ENCODE assay signal across 32 cellular contexts in genomic region chr9:14214693-14215092, GRCh38.
"Had no signal": no experiment of that assay in that cellular context is flagged by ENCODE, and none has a peak within 500 bp of the region (broad histone marks: within the 10 kb centered on the region; RNA-seq: fewer than 3 reads in every experiment).

No MANE protein-coding gene starts in this region.

- H3K27me3 Mint-ChIP-seq: activated naive CD8-positive, alpha-beta T cell treated with anti-CD3 and anti-CD28 coated beads, Interleukin-2, amount 10 ng/mL, durations not matched to agents 7 days and 5 days; central memory CD8-positive, alpha-beta T cell; dendritic cell treated with granulocyte-macrophage colony-stimulating factor and Interleukin-4, amounts not matched to agents 40 ng/mL and 50 ng/mL, for 4 days had no signal

- DNase-seq: activated CD4-positive, alpha-beta T cell treated with anti-CD3 and anti-CD28 coated beads for 48 hours; activated CD4-positive, alpha-beta T cell treated with anti-CD3 and anti-CD28 coated beads, Interleukin-2, amount 50 U/mL, for 48 hours; activated CD8-positive, alpha-beta memory T cell treated with anti-CD3 and anti-CD28 coated beads for 24 hours; activated effector memory CD4-positive, alpha-beta T cell treated with Interleukin-2 at 50 U/mL for 16 hours; activated naive CD4-positive, alpha-beta T cell treated with Interleukin-2 at 50 U/mL for 16 hours; activated naive CD8-positive, alpha-beta T cell treated with anti-CD3 and anti-CD28 coated beads, Interleukin-2, amount 10 ng/mL, durations not matched to agents 7 days and 5 days; brain microvascular endothelial cell; endodermal cell; foreskin fibroblast; heart right ventricle; kidney glomerular epithelial cell; left lung; naive B cell; occipital lobe; psoas muscle; sigmoid colon; small intestine; stimulated activated CD4-positive, alpha-beta T cell treated with anti-CD3 and anti-CD28 coated beads, Interleukin-4, amount 100 ng/mL, for 24 hours; substantia nigra; T-helper 9 cell; upper lobe of left lung; WERI-Rb-1 had no signal

- H3K27ac ChIP-seq: ascending aorta, left lung, neural progenitor cell, parathyroid adenoma, psoas muscle, sigmoid colon, vagina, WERI-Rb-1 had no signal

- H3K4me3 ChIP-seq: ascending aorta, heart right ventricle, left lung, lung, neural progenitor cell, psoas muscle, sigmoid colon, upper lobe of left lung, vagina had no signal

- H3K9me3 ChIP-seq: ascending aorta, heart right ventricle, left lung, psoas muscle, sigmoid colon, upper lobe of left lung, vagina had no signal

- H3K4me1 Mint-ChIP-seq: activated naive CD8-positive, alpha-beta T cell treated with anti-CD3 and anti-CD28 coated beads, Interleukin-2, amount 10 ng/mL, durations not matched to agents 7 days and 5 days; central memory CD8-positive, alpha-beta T cell; naive B cell; stimulated activated effector memory CD8-positive, alpha-beta T cell treated with anti-CD3 and anti-CD28 coated beads, Interleukin-12 subunit alpha, Interleukin-12 subunit beta, amount 100 ng/mL, for 72 hours had no signal

- H3K4me1 ChIP-seq: parathyroid adenoma had no signal

- ATAC-seq: activated CD4-positive, CD25-positive, alpha-beta regulatory T cell treated with anti-CD3 and anti-CD28 coated beads, Interleukin-2, amount 50 U/mL, for 24 hours; left lung; stimulated activated effector memory CD8-positive, alpha-beta T cell treated with anti-CD3 and anti-CD28 coated beads, Interleukin-12 subunit alpha, Interleukin-12 subunit beta, amount 100 ng/mL, for 72 hours had no signal

- H3K36me3 Mint-ChIP-seq: activated naive CD8-positive, alpha-beta T cell treated with anti-CD3 and anti-CD28 coated beads, Interleukin-2, amount 10 ng/mL, durations not matched to agents 7 days and 5 days; naive B cell; neural progenitor cell; stimulated activated effector memory CD8-positive, alpha-beta T cell treated with anti-CD3 and anti-CD28 coated beads, Interleukin-12 subunit alpha, Interleukin-12 subunit beta, amount 100 ng/mL, for 72 hours had no signal

- H3K36me3 ChIP-seq: ascending aorta, brain microvascular endothelial cell, heart right ventricle, left lung, neural progenitor cell, sigmoid colon, upper lobe of left lung, vagina, WERI-Rb-1 had no signal

- H3K27ac Mint-ChIP-seq: activated naive CD8-positive, alpha-beta T cell treated with anti-CD3 and anti-CD28 coated beads, Interleukin-2, amount 10 ng/mL, durations not matched to agents 7 days and 5 days; dendritic cell treated with granulocyte-macrophage colony-stimulating factor and Interleukin-4, amounts not matched to agents 40 ng/mL and 50 ng/mL, for 4 days; endodermal cell; naive B cell; neural progenitor cell; stimulated activated effector memory CD8-positive, alpha-beta T cell treated with anti-CD3 and anti-CD28 coated beads, Interleukin-12 subunit alpha, Interleukin-12 subunit beta, amount 100 ng/mL, for 72 hours; stimulated activated naive CD8-positive, alpha-beta T cell treated with anti-CD3 and anti-CD28 coated beads, Interleukin-15, Interleukin-2, amounts not matched to agents 100 ng/mL and 50 ng/mL, for 24 hours had no signal

- H3K4me3 Mint-ChIP-seq: activated naive CD8-positive, alpha-beta T cell treated with anti-CD3 and anti-CD28 coated beads, Interleukin-2, amount 10 ng/mL, durations not matched to agents 7 days and 5 days; central memory CD8-positive, alpha-beta T cell; dendritic cell treated with granulocyte-macrophage colony-stimulating factor and Interleukin-4, amounts not matched to agents 40 ng/mL and 50 ng/mL, for 4 days; endodermal cell; naive B cell; neural progenitor cell; stimulated activated effector memory CD8-positive, alpha-beta T cell treated with anti-CD3 and anti-CD28 coated beads, Interleukin-12 subunit alpha, Interleukin-12 subunit beta, amount 100 ng/mL, for 72 hours; stimulated activated naive CD8-positive, alpha-beta T cell treated with anti-CD3 and anti-CD28 coated beads, Interleukin-15, Interleukin-2, amounts not matched to agents 100 ng/mL and 50 ng/mL, for 24 hours had no signal

- H3K27me3 ChIP-seq: ascending aorta, brain microvascular endothelial cell, heart right ventricle, left lung, neural progenitor cell, sigmoid colon, upper lobe of left lung, vagina had no signal

- H3K9me3 Mint-ChIP-seq: activated naive CD8-positive, alpha-beta T cell treated with anti-CD3 and anti-CD28 coated beads, Interleukin-2, amount 10 ng/mL, durations not matched to agents 7 days and 5 days; central memory CD8-positive, alpha-beta T cell; dendritic cell treated with granulocyte-macrophage colony-stimulating factor and Interleukin-4, amounts not matched to agents 40 ng/mL and 50 ng/mL, for 4 days; endodermal cell; neural progenitor cell; stimulated activated effector memory CD8-positive, alpha-beta T cell treated with anti-CD3 and anti-CD28 coated beads, Interleukin-12 subunit alpha, Interleukin-12 subunit beta, amount 100 ng/mL, for 72 hours had no signal
